Comparison of ENCODE assay signal across 8 cellular contexts in the genomic region with DNA sequence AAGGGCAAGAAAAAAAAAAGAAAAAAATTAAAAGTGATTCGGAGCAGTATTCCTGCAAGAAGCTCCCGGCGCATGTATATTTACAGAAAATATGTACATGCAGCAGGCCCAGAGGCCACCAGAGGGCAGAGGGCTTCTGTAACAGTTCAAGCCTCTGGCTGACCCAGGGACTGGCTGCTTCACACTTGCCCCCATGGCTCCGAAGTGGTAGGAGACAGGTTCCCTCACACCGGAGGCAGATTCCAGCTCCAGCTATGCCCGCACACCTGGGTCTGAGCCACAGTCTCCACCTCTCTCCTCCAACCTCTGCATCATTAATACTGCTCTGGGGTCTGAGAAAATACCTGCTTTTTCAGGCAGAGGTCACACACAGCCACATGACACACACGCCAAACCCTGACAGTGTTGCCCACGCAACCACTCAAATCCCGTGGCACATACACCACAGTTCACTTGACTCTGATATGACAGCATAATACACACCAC. TPM values are rescaled to one million over a fixed set of nuclear protein-coding genes. Genes with fewer than 3 reads are reported as not detected.
A peak's percentile ranks its signal among the peaks of the same experiment; 100 is the strongest.
DNase-seq lines count a peak whose midpoint lies in the region; ATAC-seq, FAIRE-seq and TF ChIP-seq lines count a peak whose summit lies in the region.

No MANE protein-coding gene starts in this region.

- no peaks in the 10 kb centered on the region for H3K9me2 ChIP-seq in PC-9 (ENCODE audit: insufficient read depth)

- H3K36me3 Mint-ChIP-seq in activated naive CD4-positive, alpha-beta T cell treated with anti-CD3 and anti-CD28 coated beads for 36 hours (ENCODE audit: low read depth): peaks cover 8% of the 10 kb centered on the region

- H3F3A ChIP-seq in PC-9 (ENCODE audit: insufficient read depth, low read depth): no peaks in the 10 kb centered on the region; the same call in none of the 2 replicates

- peaks cover 1% of the 10 kb centered on the region for H3K9me3 Mint-ChIP-seq in activated naive CD4-positive, alpha-beta T cell treated with anti-CD3 and anti-CD28 coated beads for 36 hours

- no peak overlapping the region for H3K4me2 ChIP-seq in PC-9

- no peaks in the 10 kb centered on the region for H3K27me3 Mint-ChIP-seq in activated naive CD4-positive, alpha-beta T cell treated with anti-CD3 and anti-CD28 coated beads for 36 hours (ENCODE audit: low read depth)

- no peak overlapping the region for H3K27ac Mint-ChIP-seq in activated naive CD4-positive, alpha-beta T cell treated with anti-CD3 and anti-CD28 coated beads for 36 hours

- H3K4me3 ChIP-seq in PC-9 (no peak overlapping the region), left ventricle myocardium inferior (no peak overlapping the region)

- no peak for ATAC-seq in GM18870 (IDR thresholded peaks at IDR 0.05; ENCODE audit: unreplicated experiment)

- POLR2A ChIA-PET in PC-9 (lab: Charles Lee; ENCODE audit: unreplicated experiment): interaction anchor here (0.7 kb wide), 1 partner anchor 17 kb away, joined by 3 read pairs; a partner anchor contains a TSS

- H3K36me3 ChIP-seq in PC-9 (ENCODE audit: low read depth) (no peaks in the 10 kb centered on the region), left ventricle myocardium inferior (no peaks in the 10 kb centered on the region)

- no peak overlapping the region for H3K4me3 Mint-ChIP-seq in activated naive CD4-positive, alpha-beta T cell treated with anti-CD3 and anti-CD28 coated beads for 36 hours

- no peaks in the 10 kb centered on the region for H4K20me1 ChIP-seq in PC-9 (ENCODE audit: insufficient read depth)

- H3K4me1 ChIP-seq in PC-9 (replicated peaks; ENCODE audit: insufficient read depth): no peaks in the 10 kb centered on the region
- H3K4me1 ChIP-seq in left ventricle myocardium inferior: no peaks in the 10 kb centered on the region

- H3K9me3 ChIP-seq in PC-9 (ENCODE audit: insufficient read depth, low read depth) (no peaks in the 10 kb centered on the region), left ventricle myocardium inferior (replicated peaks) (no peaks in the 10 kb centered on the region)

- no peak overlapping the region for H2AFZ ChIP-seq in PC-9

- peaks cover 29% of the 10 kb centered on the region for H3K4me1 Mint-ChIP-seq in activated naive CD4-positive, alpha-beta T cell treated with anti-CD3 and anti-CD28 coated beads for 36 hours (ENCODE audit: low read depth)

- TF ChIP-seq CTCF in PC-9 (conservative IDR thresholded peaks at IDR 0.05): peak; percentile 79
- TF ChIP-seq CTCF in left ventricle myocardium inferior (IDR thresholded peaks at IDR 0.05; ENCODE audit: borderline replicate concordance): peak; percentile 68

- intact Hi-C loops in PC-9 (cut with micrococcal nuclease; ENCODE audit: unreplicated experiment): loop anchor here (1.0 kb wide), 1 partner anchor 25 kb away; no protein-coding TSS in a partner anchor
- intact Hi-C loops in activated naive CD4-positive, alpha-beta T cell treated with anti-CD3 and anti-CD28 coated beads for 36 hours (cut with micrococcal nuclease): no loop called here
- intact Hi-C loops in left ventricle myocardium inferior (cut with micrococcal nuclease): no loop called here

- H3K27ac ChIP-seq in PC-9: no peak overlapping the region
- no peak overlapping the region for H3K27ac ChIP-seq in left ventricle myocardium inferior (replicated peaks)

- CTCF ChIA-PET in PC-9 (lab: Charles Lee): interaction anchor here (0.6 to 1.0 kb wide), 4 partner anchors 25 to 36 kb away, joined by 3 to 6 read pairs (median 4); no protein-coding TSS in a partner anchor
- CTCF ChIA-PET in activated naive CD4-positive, alpha-beta T cell treated with anti-CD3 and anti-CD28 coated beads for 36 hours (lab: Charles Lee): interaction anchor here (0.7 to 8.9 kb wide), 8 partner anchors 10 to 67 kb away, joined by 3 to 221 read pairs (median 7); a partner anchor contains a TSS

- H3K79me2 ChIP-seq in PC-9 (ENCODE audit: low read depth): no peaks in the 10 kb centered on the region

- peak; percentile 49 for FAIRE-seq in GM18507 (lab: Jason Lieb, UNC)

- peak; percentile 79 for DNase-seq in AG08395 (ENCODE audit: low spot score)
- no peak for DNase-seq in GM18507 (ENCODE audit: extremely low spot score, insufficient read length, low read depth)
- peak in 1 of 2 experiments; percentile 50 for DNase-seq in PC-9
- DNase-seq in activated naive CD4-positive, alpha-beta T cell treated with anti-CD3 and anti-CD28 coated beads for 36 hours: peak; percentile 72
- DNase-seq in left ventricle myocardium inferior: peak; percentile 62
- peak; percentile 43 for DNase-seq in stimulated activated CD4-positive, alpha-beta T cell treated with anti-CD3 and anti-CD28 coated beads, Interleukin-1b, Interleukin-23, amount 100 ng/mL, for 48 hours
- no peak for DNase-seq in NCI-H187 (lab: John Stamatoyannopoulos, UW)

- BruUV-seq in PC-9 (replicated peaks; lab: Mats Ljungman, UMichigan): no TSS peak

- H3K27me3 ChIP-seq in PC-9 (ENCODE audit: insufficient read depth, low read depth) (no peaks in the 10 kb centered on the region), left ventricle myocardium inferior (ENCODE audit: low read depth) (peaks cover 9% of the 10 kb centered on the region)

RNA-seq across cellular contexts. Expression of a gene that starts 2.2 kb away (rescaled TPM):
- 0.46 and 0.65 TPM in 2 replicates for total RNA-seq in PC-9 (2021)
- 100 to 1,000 TPM; 104 to 106 TPM for total RNA-seq in activated naive CD4-positive, alpha-beta T cell treated with anti-CD3 and anti-CD28 coated beads for 36 hours
- 2.4 TPM for total RNA-seq in left ventricle myocardium inferior

RNA-seq across cellular contexts. Expression of a gene that starts 17.4 kb away (rescaled TPM):
- 8.8 and 9.0 TPM in 2 replicates for total RNA-seq in PC-9 (2021)
- not detected for total RNA-seq in activated naive CD4-positive, alpha-beta T cell treated with anti-CD3 and anti-CD28 coated beads for 36 hours
- total RNA-seq in left ventricle myocardium inferior: not detected

RNA-seq across cellular contexts. Expression of a gene that starts 26.2 kb away (rescaled TPM):
- total RNA-seq in PC-9 (2021) (34.8 and 43.2 TPM in 2 replicates), left ventricle myocardium inferior (31.7 TPM)
- 10 to 100 TPM; 43.7 to 44.2 TPM for total RNA-seq in activated naive CD4-positive, alpha-beta T cell treated with anti-CD3 and anti-CD28 coated beads for 36 hours

RNA-seq across cellular contexts. Expression of a gene that starts 26.2 kb away (rescaled TPM):
- 5.6 and 7.4 TPM in 2 replicates for total RNA-seq in PC-9 (2021)
- total RNA-seq in activated naive CD4-positive, alpha-beta T cell treated with anti-CD3 and anti-CD28 coated beads for 36 hours: under 1 TPM; 0.33 to 0.57 TPM
- 9.1 TPM for total RNA-seq in left ventricle myocardium inferior

RNA-seq across cellular contexts. Expression of a gene that starts 33.2 kb away (rescaled TPM):
- 51.4 and 70.8 TPM in 2 replicates for total RNA-seq in PC-9 (2021)
- total RNA-seq in activated naive CD4-positive, alpha-beta T cell treated with anti-CD3 and anti-CD28 coated beads for 36 hours: 10 to 100 TPM; 50.3 to 51.5 TPM
- 13.4 TPM for total RNA-seq in left ventricle myocardium inferior

Comparison
In these comparisons a context has a peak if more than half of its experiments do, and no peak if none do; other contexts are left out.
1. DNase-seq: peak in AG08395 (single experiment), activated naive CD4-positive, alpha-beta T cell treated with anti-CD3 and anti-CD28 coated beads for 36 hours (single experiment), left ventricle myocardium inferior (single experiment) and stimulated activated CD4-positive, alpha-beta T cell treated with anti-CD3 and anti-CD28 coated beads, Interleukin-1b, Interleukin-23, amount 100 ng/mL, for 48 hours (single experiment); none in GM18507 (single experiment) and NCI-H187 (0 of 2).
2. RNA of a gene that starts 2.2 kb away (total RNA-seq): 104 to 106 TPM in activated naive CD4-positive, alpha-beta T cell treated with anti-CD3 and anti-CD28 coated beads for 36 hours; 2.4 TPM in left ventricle myocardium inferior (single experiment) and 0.46 to 0.65 TPM in PC-9; every median in the first group is over 10 times any median in the second.